Comparison of ENCODE assay signal across 7 cellular contexts in the genomic region with DNA sequence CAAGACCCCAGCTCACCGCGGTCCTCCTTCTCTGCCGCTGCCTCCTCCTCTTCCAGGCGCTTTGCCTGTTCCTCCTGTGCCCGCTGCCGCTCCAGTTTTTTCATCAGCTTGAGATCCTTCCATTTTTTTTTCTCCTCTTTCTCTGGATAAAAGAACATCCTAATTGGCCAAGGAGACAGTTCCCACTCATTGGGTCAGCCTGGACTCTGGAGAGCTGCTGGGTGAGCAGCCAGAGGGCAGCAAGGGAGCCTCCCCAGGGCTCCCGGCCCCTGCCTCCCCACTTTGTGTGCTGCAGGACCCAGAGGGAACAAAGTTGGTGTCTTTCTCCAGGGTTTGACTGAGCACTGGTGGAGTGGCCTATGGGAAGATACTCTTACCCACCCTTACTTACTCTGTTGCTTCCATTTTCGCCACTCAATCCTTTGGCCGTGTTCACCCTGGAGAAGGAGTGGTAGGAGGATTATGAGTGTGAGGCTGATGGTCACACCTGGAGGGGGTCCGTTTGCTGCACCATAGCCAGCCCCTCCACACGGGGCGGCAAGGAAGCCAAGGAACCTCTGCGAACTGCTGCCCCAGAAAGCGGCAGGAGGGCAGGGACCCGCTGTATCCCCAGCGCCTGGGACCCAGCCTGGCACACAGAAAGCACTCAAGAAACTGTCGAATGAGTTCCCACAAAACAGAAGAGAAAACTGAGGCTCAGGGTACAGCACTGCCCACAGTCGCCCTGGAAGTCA. TPM values are rescaled to one million over a fixed set of nuclear protein-coding genes. Genes with fewer than 3 reads are reported as not detected.
A peak's percentile ranks its signal among the peaks of the same experiment; 100 is the strongest.
DNase-seq lines count a peak whose midpoint lies in the region; ATAC-seq, FAIRE-seq and TF ChIP-seq lines count a peak whose summit lies in the region.

No MANE protein-coding gene starts in this region.

- H2BK5ac ChIP-seq in H1 (ENCODE audit: low read depth, low read length) (peak overlapping the region; percentile 71; the same call in 1 of the 2 replicates), neuronal stem cell (ENCODE audit: low read length) (no peak overlapping the region)

- H3F3A ChIP-seq in Loucy (ENCODE audit: low read depth): no peaks in the 10 kb centered on the region

- peak overlapping the region; percentile 70 for H3K27ac ChIP-seq in H1 (ENCODE audit: low read depth, low read length)
- H3K27ac ChIP-seq in neuronal stem cell (replicated peaks; ENCODE audit: low read length): no peak overlapping the region

- H4K91ac ChIP-seq in H1 (replicated peaks; ENCODE audit: insufficient read length, low read length) (peak overlapping the region; percentile 74), neuronal stem cell (ENCODE audit: low read depth, low read length, poor library complexity) (no peak overlapping the region)

- peak overlapping the region; percentile 77 for H3K56ac ChIP-seq in H1 (replicated peaks; ENCODE audit: insufficient read length, low read depth, low read length)

- H3K9me2 ChIP-seq in Loucy (replicated peaks; ENCODE audit: low read depth, low read length): no peaks in the 10 kb centered on the region

- no peaks in the 10 kb centered on the region for H4K20me1 ChIP-seq in Loucy (ENCODE audit: insufficient read depth, low read length, poor library complexity, severe bottlenecking)
- H4K20me1 ChIP-seq in H1 (replicated peaks in 1 of 2; ENCODE audit: control insufficient read depth in 1 of 2, insufficient read depth in 2 of 2, low read length in 2 of 2): peaks cover 0 to 3% of the 10 kb centered on the region in 2 experiments

- no peaks in the 10 kb centered on the region for H3K27me3 ChIP-seq in Loucy (ENCODE audit: insufficient read depth, low read length, poor library complexity, severe bottlenecking)
- no peaks in the 10 kb centered on the region for H3K27me3 ChIP-seq in H1 (replicated peaks in 1 of 4; ENCODE audit: control insufficient read depth in 3 of 4, extremely low read depth in 1 of 4, insufficient read depth in 3 of 4, low read length in 3 of 4)
- H3K27me3 ChIP-seq in neuronal stem cell (ENCODE audit: control insufficient read depth in 3 of 3, insufficient read depth in 3 of 3, low read depth in 1 of 3, low read length in 3 of 3): no peaks in the 10 kb centered on the region

- no peak for TF ChIP-seq CTCF in Loucy (conservative IDR thresholded peaks at IDR 0.05; ENCODE audit: low read length)
- no peak for TF ChIP-seq CTCF in H1 (IDR thresholded peaks at IDR 0.05; ENCODE audit: control extremely low read depth in 1 of 3, insufficient read depth in 1 of 3, low read depth in 1 of 3, low read length in 3 of 3)

- peak overlapping the region; percentile 88 for H3K9ac ChIP-seq in Loucy (ENCODE audit: low read depth, low read length, poor library complexity, severe bottlenecking)
- peak overlapping the region; percentile 78 to 86 (median 84) for H3K9ac ChIP-seq in H1 (replicated peaks in 1 of 4; ENCODE audit: extremely low read depth in 1 of 4, low read depth in 3 of 4, low read length in 3 of 4)
- H3K9ac ChIP-seq in neuronal stem cell (ENCODE audit: low read depth, low read length, poor library complexity): peak overlapping the region; percentile 99

- H2BK20ac ChIP-seq in H1 (ENCODE audit: low read length): no peak overlapping the region

- H3K4ac ChIP-seq in H1 (replicated peaks; ENCODE audit: insufficient read length, low read depth, low read length): peak overlapping the region; percentile 83
- H3K4ac ChIP-seq in neuronal stem cell (ENCODE audit: low read length): no peak overlapping the region

- CTCF ChIA-PET in H1 (lab: Charles Lee; ENCODE audit: partially characterized antibody): interaction anchor here (1.0 to 1.5 kb wide), 3 partner anchors 9 to 117 kb away, joined by 3 read pairs; partner anchors contain the start of gene ENDOG

- H3K4me2 ChIP-seq in Loucy (ENCODE audit: low read depth, low read length, poor library complexity, severe bottlenecking): peak overlapping the region; percentile 90
- peak overlapping the region; percentile 88 to 97 for H3K4me2 ChIP-seq in H1 (ENCODE audit: insufficient read depth in 1 of 2, low read depth in 2 of 2, low read length in 2 of 2)
- peak overlapping the region; percentile 94 for H3K4me2 ChIP-seq in neuronal stem cell (ENCODE audit: insufficient read depth, low read length, poor library complexity, severe bottlenecking)

- FAIRE-seq in H1 (lab: Jason Lieb, UNC): no peak

- no peak for TF ChIP-seq POLR2A in H1 (IDR thresholded peaks at IDR 0.05; ENCODE audit: control extremely low read depth in 1 of 2, low read depth in 2 of 2, low read length in 2 of 2)

- POLR2A ChIA-PET in H1 (lab: Charles Lee; ENCODE audit: partially characterized antibody): interaction anchor here (0.7 to 4.4 kb wide), 12 partner anchors 9 to 192 kb away, joined by 3 to 62 read pairs (median 4); partner anchors contain the start of genes ENDOG, KYAT1 and LRRC8A

- peak overlapping the region; percentile 86 for H4K5ac ChIP-seq in H1 (ENCODE audit: insufficient read length, low read depth, low read length)

- H3K4me3 ChIP-seq in Loucy (ENCODE audit: low read length, poor library complexity, severe bottlenecking): peak overlapping the region; percentile 93
- H3K4me3 ChIP-seq in H1 (ENCODE audit: extremely low read depth in 1 of 4, insufficient read depth in 2 of 4, low read depth in 3 of 4, low read length in 4 of 4): peak overlapping the region; percentile 85 to 95 (median 92)
- peak overlapping the region; percentile 85 to 95 for H3K4me3 ChIP-seq in neuronal stem cell (ENCODE audit: low read length in 2 of 2)

- H2BK120ac ChIP-seq in H1 (replicated peaks; ENCODE audit: low read depth, low read length) (no peak overlapping the region), neuronal stem cell (ENCODE audit: low read depth, low read length) (no peak overlapping the region)

- H2BK12ac ChIP-seq in H1 (ENCODE audit: low read depth, low read length) (peak overlapping the region; percentile 9; the same call in 1 of the 2 replicates), neuronal stem cell (ENCODE audit: low read length) (no peak overlapping the region)

- H3K4me1 ChIP-seq in Loucy (ENCODE audit: insufficient read depth, low read length, poor library complexity, severe bottlenecking): no peaks in the 10 kb centered on the region
- H3K4me1 ChIP-seq in H1 (replicated peaks in 1 of 4; ENCODE audit: control insufficient read depth in 3 of 4, insufficient read depth in 4 of 4, low read length in 3 of 4): peaks cover 0 to 3% (median 0%) of the 10 kb centered on the region in 4 experiments; a peak in 1 of 7 replicates
- H3K4me1 ChIP-seq in neuronal stem cell (ENCODE audit: control insufficient read depth in 2 of 2, insufficient read depth in 1 of 2, low read depth in 1 of 2, low read length in 2 of 2): peaks cover 5 to 6% of the 10 kb centered on the region in 2 donors

- no peak for DNase-seq in H1 (ENCODE audit: low read depth in 1 of 2, low spot score in 2 of 2)
- no peak for DNase-seq in neuronal stem cell (ENCODE audit: low spot score)
- DNase-seq in NCI-H2196 (lab: John Stamatoyannopoulos, UW; ENCODE audit: unreplicated experiment): no peak
- DNase-seq in LoVo (ENCODE audit: low spot score): no peak

- peak overlapping the region; percentile 95 for H4K8ac ChIP-seq in H1 (ENCODE audit: extremely low read depth, insufficient read depth, low read length)
- H4K8ac ChIP-seq in neuronal stem cell (ENCODE audit: low read depth, low read length): no peak overlapping the region

- no peaks in the 10 kb centered on the region; the same call in 1 of the 2 replicates for H3K79me1 ChIP-seq in H1 (ENCODE audit: low read depth, low read length)
- H3K79me1 ChIP-seq in neuronal stem cell (ENCODE audit: low read depth, low read length): peaks cover 2% of the 10 kb centered on the region

- H3K36me3 ChIP-seq in Loucy (ENCODE audit: insufficient read depth, low read length) (peaks cover 7% of the 10 kb centered on the region; the same call in 1 of the 2 replicates), H1 (ENCODE audit: control insufficient read depth in 2 of 4, insufficient read depth in 4 of 4, low read length in 3 of 4) (peaks cover 22 to 44% (median 35%) of the 10 kb centered on the region in 4 experiments; a peak in 7 of 8 replicates), neuronal stem cell (replicated peaks in 1 of 2; ENCODE audit: control insufficient read depth in 2 of 2, insufficient read depth in 2 of 2, low read length in 2 of 2) (peaks cover 35 to 63% of the 10 kb centered on the region in 2 donors)

- WGBS in H1 (ENCODE audit: extremely low coverage in 1 of 2, insufficient coverage in 1 of 2, insufficient read length in 1 of 2, insufficient replicate concordance in 2 of 2, low coverage in 1 of 2, low lambda C conversion rate in 2 of 2, missing lambda C conversion rate in 1 of 2), 2 experiments: 41% methylated on average over 18 of the region's 18 CpGs; no CpG with 5 or more reads in 1 of the 2 experiments
- WGBS in neuronal stem cell (ENCODE audit: extremely low coverage in 2 of 2, insufficient read length in 2 of 2, insufficient replicate concordance in 1 of 2), 2 donors: no CpG with 5 or more reads among the region's 18 CpGs

- H2BK15ac ChIP-seq in H1 (ENCODE audit: low read length) (no peak overlapping the region), neuronal stem cell (ENCODE audit: low read length) (no peak overlapping the region)

- H3K23me2 ChIP-seq in H1 (ENCODE audit: low read depth, low read length): peaks cover 5% of the 10 kb centered on the region; the same call in 1 of the 2 replicates

- H3K79me2 ChIP-seq in Loucy (ENCODE audit: insufficient read depth, low read length): peaks cover 12% of the 10 kb centered on the region
- peaks cover 0 to 9% of the 10 kb centered on the region in 2 experiments; a peak in 1 of 4 replicates for H3K79me2 ChIP-seq in H1 (ENCODE audit: control insufficient read depth in 1 of 2, insufficient read depth in 2 of 2, low read length in 2 of 2)

- H3K23ac ChIP-seq in H1 (ENCODE audit: insufficient read length) (no peak overlapping the region), neuronal stem cell (ENCODE audit: low read depth, low read length, poor library complexity) (peak overlapping the region; percentile 99)

- H3K9me3 ChIP-seq in Loucy (ENCODE audit: insufficient read depth, low read depth, low read length) (no peaks in the 10 kb centered on the region), H1 (ENCODE audit: insufficient read depth in 2 of 2, low read depth in 1 of 2, low read length in 1 of 2) (no peaks in the 10 kb centered on the region), neuronal stem cell (replicated peaks in 1 of 2; ENCODE audit: control insufficient read depth in 2 of 2, insufficient read depth in 1 of 2, low read depth in 1 of 2, low read length in 2 of 2) (no peaks in the 10 kb centered on the region)

- H3K18ac ChIP-seq in H1 (ENCODE audit: extremely low read depth, low read length) (peak overlapping the region; percentile 60), neuronal stem cell (ENCODE audit: low read length) (peak overlapping the region; percentile 96)

- H2AK5ac ChIP-seq in H1 (ENCODE audit: low read depth, low read length) (0 out of 2 replicates have a peak overlapping the region, but pooled peaks have one; percentile 39), neuronal stem cell (ENCODE audit: low read depth, low read length) (peak overlapping the region; percentile 15)

- H2AFZ ChIP-seq in Loucy (ENCODE audit: low read length): peak overlapping the region; percentile 75
- H2AFZ ChIP-seq in H1 (ENCODE audit: low read length): 0 out of 2 replicates have a peak overlapping the region, but pooled peaks have one; percentile 3
- peak overlapping the region; percentile 93 for H2AFZ ChIP-seq in neuronal stem cell (ENCODE audit: low read length)

- no peak for TF ChIP-seq RAD21 in H1 (IDR thresholded peaks at IDR 0.05 in 1 of 2, conservative IDR thresholded peaks at IDR 0.05 in 1 of 2; ENCODE audit: low read depth in 2 of 2, low read length in 2 of 2)

- ATAC-seq in GM19397 (IDR thresholded peaks at IDR 0.05; ENCODE audit: unreplicated experiment) (peak; percentile 4), GM18502 (IDR thresholded peaks at IDR 0.05; ENCODE audit: poor library complexity, unreplicated experiment) (no peak)

- TF ChIP-seq EP300 in H1 (IDR thresholded peaks at IDR 0.05; ENCODE audit: borderline replicate concordance in 1 of 2, low read depth in 2 of 2, low read length in 2 of 2): no peak

- H3K14ac ChIP-seq in H1 (ENCODE audit: insufficient read length): no peak overlapping the region
- no peak overlapping the region for H3K14ac ChIP-seq in neuronal stem cell (ENCODE audit: low read length)

RNA-seq across cellular contexts. Expression of gene SPOUT1, which starts 0.7 kb away (rescaled TPM):
- total RNA-seq in H1 (2021; fragmentation: NEBNext Ultra II Directional; extraction: Animal tissue kit (Norgen Biotek cat#: 25700)): 73.4 and 77.8 TPM in 2 replicates
- polyA plus RNA-seq in H1 (2011; rRNA removed): 69.2 and 100 TPM in 2 replicates
- 55.2 TPM for polyA plus RNA-seq in H1 (2011; cell fraction: cytosol; rRNA removed)
- 108 TPM for polyA plus RNA-seq in H1 (2011; cell fraction: nucleus; rRNA removed)
- polyA plus RNA-seq in H1 (2012, experiment 1 of 2): 46.8 to 62.2 TPM (median 51.5 TPM) in 4 replicates
- 32.7 TPM for polyA plus RNA-seq in H1 (2012, experiment 2 of 2)
- polyA plus RNA-seq in H1 (2013, experiment 1 of 2): 21.3 TPM
- 20.5 TPM for polyA plus RNA-seq in H1 (2013, experiment 2 of 2)
- polyA minus RNA-seq in H1 (2011; rRNA and poly(A)+ RNA removed): 42.9 and 47.9 TPM in 2 replicates
- 30.8 TPM for polyA minus RNA-seq in H1 (2011; cell fraction: cytosol; rRNA and poly(A)+ RNA removed)
- polyA minus RNA-seq in H1 (2011; cell fraction: nucleus; rRNA and poly(A)+ RNA removed): 58.3 TPM
- 14.3 TPM for polyA plus RNA-seq in neuronal stem cell (2013, experiment 1 of 2)
- polyA plus RNA-seq in neuronal stem cell (2013, experiment 2 of 2): 13.9 TPM

RNA-seq across cellular contexts. Expression of gene ENDOG, which starts 10.6 kb away (rescaled TPM):
- 17.5 and 22.4 TPM in 2 replicates for total RNA-seq in H1 (2021; fragmentation: NEBNext Ultra II Directional; extraction: Animal tissue kit (Norgen Biotek cat#: 25700))
- polyA plus RNA-seq in H1 (2011; rRNA removed): 23.4 and 31.8 TPM in 2 replicates
- 29.0 TPM for polyA plus RNA-seq in H1 (2011; cell fraction: cytosol; rRNA removed)
- 27.0 TPM for polyA plus RNA-seq in H1 (2011; cell fraction: nucleus; rRNA removed)
- 4.1 to 11.5 TPM (median 10.3 TPM) in 4 replicates for polyA plus RNA-seq in H1 (2012, experiment 1 of 2)
- polyA plus RNA-seq in H1 (2012, experiment 2 of 2): 10.5 TPM
- polyA plus RNA-seq in H1 (2013, experiment 1 of 2): 9.4 TPM
- 10.3 TPM for polyA plus RNA-seq in H1 (2013, experiment 2 of 2)
- polyA minus RNA-seq in H1 (2011; rRNA and poly(A)+ RNA removed): 5.8 and 7.4 TPM in 2 replicates
- polyA minus RNA-seq in H1 (2011; cell fraction: cytosol; rRNA and poly(A)+ RNA removed): 10.9 TPM
- 15.0 TPM for polyA minus RNA-seq in H1 (2011; cell fraction: nucleus; rRNA and poly(A)+ RNA removed)
- 9.8 TPM for polyA plus RNA-seq in neuronal stem cell (2013, experiment 1 of 2)
- polyA plus RNA-seq in neuronal stem cell (2013, experiment 2 of 2): 9.3 TPM

RNA-seq across cellular contexts. Expression of gene TBC1D13, which starts 41.8 kb away (rescaled TPM):
- 21.3 and 26.3 TPM in 2 replicates for total RNA-seq in H1 (2021; fragmentation: NEBNext Ultra II Directional; extraction: Animal tissue kit (Norgen Biotek cat#: 25700))
- polyA plus RNA-seq in H1 (2011; rRNA removed): 24.7 and 33.0 TPM in 2 replicates
- polyA plus RNA-seq in H1 (2011; cell fraction: cytosol; rRNA removed): 18.0 TPM
- polyA plus RNA-seq in H1 (2011; cell fraction: nucleus; rRNA removed): 26.8 TPM
- 17.9 to 24.5 TPM (median 20.3 TPM) in 4 replicates for polyA plus RNA-seq in H1 (2012, experiment 1 of 2)
- 23.3 TPM for polyA plus RNA-seq in H1 (2012, experiment 2 of 2)
- polyA plus RNA-seq in H1 (2013, experiment 1 of 2): 13.2 TPM
- 13.4 TPM for polyA plus RNA-seq in H1 (2013, experiment 2 of 2)
- 21.1 and 26.2 TPM in 2 replicates for polyA minus RNA-seq in H1 (2011; rRNA and poly(A)+ RNA removed)
- polyA minus RNA-seq in H1 (2011; cell fraction: cytosol; rRNA and poly(A)+ RNA removed): 8.7 TPM
- 10.1 TPM for polyA minus RNA-seq in H1 (2011; cell fraction: nucleus; rRNA and poly(A)+ RNA removed)
- polyA plus RNA-seq in neuronal stem cell (2013, experiment 1 of 2): 14.4 TPM
- 14.4 TPM for polyA plus RNA-seq in neuronal stem cell (2013, experiment 2 of 2)

RNA-seq across cellular contexts. Expression of gene KYAT1, which starts 52.9 kb away (rescaled TPM):
- 28.5 and 30.4 TPM in 2 replicates for total RNA-seq in H1 (2021; fragmentation: NEBNext Ultra II Directional; extraction: Animal tissue kit (Norgen Biotek cat#: 25700))
- polyA plus RNA-seq in H1 (2011; rRNA removed): 42.2 and 56.6 TPM in 2 replicates
- polyA plus RNA-seq in H1 (2011; cell fraction: cytosol; rRNA removed): 49.2 TPM
- polyA plus RNA-seq in H1 (2011; cell fraction: nucleus; rRNA removed): 133 TPM
- polyA plus RNA-seq in H1 (2012, experiment 1 of 2): 24.5 to 34.8 TPM (median 33.7 TPM) in 4 replicates
- polyA plus RNA-seq in H1 (2012, experiment 2 of 2): 46.6 TPM
- polyA plus RNA-seq in H1 (2013, experiment 1 of 2): 20.9 TPM
- 20.5 TPM for polyA plus RNA-seq in H1 (2013, experiment 2 of 2)
- 21.4 and 28.1 TPM in 2 replicates for polyA minus RNA-seq in H1 (2011; rRNA and poly(A)+ RNA removed)
- polyA minus RNA-seq in H1 (2011; cell fraction: cytosol; rRNA and poly(A)+ RNA removed): 15.2 TPM
- 14.7 TPM for polyA minus RNA-seq in H1 (2011; cell fraction: nucleus; rRNA and poly(A)+ RNA removed)
- 19.9 TPM for polyA plus RNA-seq in neuronal stem cell (2013, experiment 1 of 2)
- 19.3 TPM for polyA plus RNA-seq in neuronal stem cell (2013, experiment 2 of 2)

RNA-seq across cellular contexts. Expression of gene LRRC8A, which starts 53.0 kb away (rescaled TPM):
- 103 and 106 TPM in 2 replicates for total RNA-seq in H1 (2021; fragmentation: NEBNext Ultra II Directional; extraction: Animal tissue kit (Norgen Biotek cat#: 25700))
- polyA plus RNA-seq in H1 (2011; rRNA removed): 111 and 114 TPM in 2 replicates
- polyA plus RNA-seq in H1 (2011; cell fraction: cytosol; rRNA removed): 84.5 TPM
- 94.4 TPM for polyA plus RNA-seq in H1 (2011; cell fraction: nucleus; rRNA removed)
- 49.6 to 86.2 TPM (median 81.7 TPM) in 4 replicates for polyA plus RNA-seq in H1 (2012, experiment 1 of 2)
- 72.4 TPM for polyA plus RNA-seq in H1 (2012, experiment 2 of 2)
- 116 TPM for polyA plus RNA-seq in H1 (2013, experiment 1 of 2)
- polyA plus RNA-seq in H1 (2013, experiment 2 of 2): 125 TPM
- 141 and 144 TPM in 2 replicates for polyA minus RNA-seq in H1 (2011; rRNA and poly(A)+ RNA removed)
- polyA minus RNA-seq in H1 (2011; cell fraction: cytosol; rRNA and poly(A)+ RNA removed): 62.6 TPM
- 53.8 TPM for polyA minus RNA-seq in H1 (2011; cell fraction: nucleus; rRNA and poly(A)+ RNA removed)
- 28.5 TPM for polyA plus RNA-seq in neuronal stem cell (2013, experiment 1 of 2)
- 29.6 TPM for polyA plus RNA-seq in neuronal stem cell (2013, experiment 2 of 2)

Comparison
In these comparisons a context has a peak if more than half of its experiments do, and no peak if none do; other contexts are left out.
1. H2AFZ ChIP-seq: peak in every context shown above with its lines; median percentile 93 in neuronal stem cell; 75 in Loucy; 3 in H1.